In genomic region chr1:185674201-185674600, GRCh38 we compare ENCODE assay signal across 1 cellular context.
TF ChIP-seq lines count a peak whose summit lies in the region.

No MANE protein-coding gene starts in this region.

TF ChIP-seq in HepG2, 621 proteins besides CTCF, POLR2A, EP300 and RAD21 (continued from another document and continues in another):
- peak; percentile 94 for TF ChIP-seq RERE (CRISPR knock-in tag; IDR thresholded peaks at IDR 0.05; ENCODE audit: low read depth)
- peak; percentile 97 for TF ChIP-seq ETV5 (CRISPR knock-in tag; IDR thresholded peaks at IDR 0.05; ENCODE audit: borderline replicate concordance)
- TF ChIP-seq ZKSCAN8 (CRISPR knock-in tag; IDR thresholded peaks at IDR 0.05; ENCODE audit: borderline replicate concordance), result peak; percentile 68; the same call in 1 of the 2 replicates
- TF ChIP-seq HNF1A (IDR thresholded peaks at IDR 0.05; ENCODE audit: low read depth), result peak; percentile 41; the same call in 1 of the 2 replicates
- peak; percentile 75; the same call in 1 of the 2 replicates for TF ChIP-seq HNF1A (CRISPR knock-in tag; IDR thresholded peaks at IDR 0.05; ENCODE audit: borderline replicate concordance)
- TF ChIP-seq ZFP1 (CRISPR knock-in tag; IDR thresholded peaks at IDR 0.05), result peak; percentile 61; the same call in 1 of the 2 replicates
- no peak for TF ChIP-seq NR2F1 (CRISPR knock-in tag; IDR thresholded peaks at IDR 0.05)
- TF ChIP-seq ARID4A (CRISPR knock-in tag; IDR thresholded peaks at IDR 0.05; ENCODE audit: borderline replicate concordance), result peak; percentile 33; the same call in 1 of the 2 replicates
- no peak for TF ChIP-seq ZNF343 (CRISPR knock-in tag; IDR thresholded peaks at IDR 0.05)
- peak; percentile 94 for TF ChIP-seq FOXP4 (CRISPR knock-in tag; IDR thresholded peaks at IDR 0.05)
- peak; percentile 76 for TF ChIP-seq KAT8 (CRISPR knock-in tag; IDR thresholded peaks at IDR 0.05)
- TF ChIP-seq SALL1 (CRISPR knock-in tag; IDR thresholded peaks at IDR 0.05), result peak; percentile 78; the same call in 1 of the 2 replicates
- TF ChIP-seq ZNF576 (CRISPR knock-in tag; IDR thresholded peaks at IDR 0.05), result no peak
- no peak for TF ChIP-seq NFE2 (CRISPR knock-in tag; IDR thresholded peaks at IDR 0.05)
- peak; percentile 93 for TF ChIP-seq MED1 (CRISPR knock-in tag; IDR thresholded peaks at IDR 0.05)
- no peak for TF ChIP-seq KAT7 (CRISPR knock-in tag; IDR thresholded peaks at IDR 0.05; ENCODE audit: borderline replicate concordance)
- 0 out of 2 replicates have a peak, but pooled peaks have one; percentile 43 for TF ChIP-seq HNF1B (CRISPR knock-in tag; IDR thresholded peaks at IDR 0.05)
- peak; percentile 87 for TF ChIP-seq RARA (CRISPR knock-in tag; IDR thresholded peaks at IDR 0.05)
- TF ChIP-seq GATAD2A (CRISPR knock-in tag; IDR thresholded peaks at IDR 0.05), result peak; percentile 86
- 0 out of 2 replicates have a peak, but pooled peaks have one; percentile 32 for TF ChIP-seq ZFP37 (CRISPR knock-in tag; IDR thresholded peaks at IDR 0.05; ENCODE audit: borderline replicate concordance)
- no peak for TF ChIP-seq RORA (CRISPR knock-in tag; IDR thresholded peaks at IDR 0.05)
- TF ChIP-seq NFIC (IDR thresholded peaks at IDR 0.05; ENCODE audit: low read length), result peak; percentile 74; the same call in 1 of the 2 replicates
- TF ChIP-seq HOXA3 (CRISPR knock-in tag; IDR thresholded peaks at IDR 0.05), result peak; percentile 51; the same call in 1 of the 2 replicates
- no peak; the same call in 1 of the 2 replicates for TF ChIP-seq TP53 (CRISPR knock-in tag; conservative IDR thresholded peaks at IDR 0.05)
- TF ChIP-seq ZNF143 (CRISPR knock-in tag; IDR thresholded peaks at IDR 0.05), result no peak
- TF ChIP-seq THAP11 (CRISPR knock-in tag; IDR thresholded peaks at IDR 0.05), result peak; percentile 71
- TF ChIP-seq ZNF503 (CRISPR knock-in tag; IDR thresholded peaks at IDR 0.05), result peak; percentile 88
- no peak for TF ChIP-seq HOXA5 (CRISPR knock-in tag; IDR thresholded peaks at IDR 0.05)
- TF ChIP-seq ATF4 (CRISPR knock-in tag; IDR thresholded peaks at IDR 0.05), result peak in 1 of 2 experiments; percentile 68; a peak in 2 of 4 replicates
- peak; percentile 99 for TF ChIP-seq SOX5 (CRISPR knock-in tag; IDR thresholded peaks at IDR 0.05; ENCODE audit: borderline replicate concordance)
- peak; percentile 37; the same call in 1 of the 2 replicates for TF ChIP-seq TRIM24 (CRISPR knock-in tag; IDR thresholded peaks at IDR 0.05)
- peak; percentile 61 for TF ChIP-seq NR2F6 (IDR thresholded peaks at IDR 0.05)
- peak; percentile 62 for TF ChIP-seq NR2F6 (CRISPR knock-in tag; IDR thresholded peaks at IDR 0.05)
- TF ChIP-seq ZNF414 (CRISPR knock-in tag; IDR thresholded peaks at IDR 0.05), result 0 out of 2 replicates have a peak, but pooled peaks have one; percentile 43
- TF ChIP-seq EEA1 (CRISPR knock-in tag; IDR thresholded peaks at IDR 0.05; ENCODE audit: borderline replicate concordance), result no peak
